In genomic region chr1:178388398-178389161, GRCh38 we compare ENCODE assay signal across 1 cellular context.
TF ChIP-seq lines count a peak whose summit lies in the region.

No MANE protein-coding gene starts in this region.

TF ChIP-seq in neural cell, 6 proteins besides CTCF, POLR2A, EP300 and RAD21 (continued from another document):
- TF ChIP-seq, protein P1, sequence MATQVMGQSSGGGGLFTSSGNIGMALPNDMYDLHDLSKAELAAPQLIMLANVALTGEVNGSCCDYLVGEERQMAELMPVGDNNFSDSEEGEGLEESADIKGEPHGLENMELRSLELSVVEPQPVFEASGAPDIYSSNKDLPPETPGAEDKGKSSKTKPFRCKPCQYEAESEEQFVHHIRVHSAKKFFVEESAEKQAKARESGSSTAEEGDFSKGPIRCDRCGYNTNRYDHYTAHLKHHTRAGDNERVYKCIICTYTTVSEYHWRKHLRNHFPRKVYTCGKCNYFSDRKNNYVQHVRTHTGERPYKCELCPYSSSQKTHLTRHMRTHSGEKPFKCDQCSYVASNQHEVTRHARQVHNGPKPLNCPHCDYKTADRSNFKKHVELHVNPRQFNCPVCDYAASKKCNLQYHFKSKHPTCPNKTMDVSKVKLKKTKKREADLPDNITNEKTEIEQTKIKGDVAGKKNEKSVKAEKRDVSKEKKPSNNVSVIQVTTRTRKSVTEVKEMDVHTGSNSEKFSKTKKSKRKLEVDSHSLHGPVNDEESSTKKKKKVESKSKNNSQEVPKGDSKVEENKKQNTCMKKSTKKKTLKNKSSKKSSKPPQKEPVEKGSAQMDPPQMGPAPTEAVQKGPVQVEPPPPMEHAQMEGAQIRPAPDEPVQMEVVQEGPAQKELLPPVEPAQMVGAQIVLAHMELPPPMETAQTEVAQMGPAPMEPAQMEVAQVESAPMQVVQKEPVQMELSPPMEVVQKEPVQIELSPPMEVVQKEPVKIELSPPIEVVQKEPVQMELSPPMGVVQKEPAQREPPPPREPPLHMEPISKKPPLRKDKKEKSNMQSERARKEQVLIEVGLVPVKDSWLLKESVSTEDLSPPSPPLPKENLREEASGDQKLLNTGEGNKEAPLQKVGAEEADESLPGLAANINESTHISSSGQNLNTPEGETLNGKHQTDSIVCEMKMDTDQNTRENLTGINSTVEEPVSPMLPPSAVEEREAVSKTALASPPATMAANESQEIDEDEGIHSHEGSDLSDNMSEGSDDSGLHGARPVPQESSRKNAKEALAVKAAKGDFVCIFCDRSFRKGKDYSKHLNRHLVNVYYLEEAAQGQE (IDR thresholded peaks at IDR 0.05; ENCODE audit: borderline replicate concordance), result no peak
- no peak for TF ChIP-seq TAF1 (IDR thresholded peaks at IDR 0.05; ENCODE audit: low read depth)
